8 cellular contexts compared by ENCODE assay signal in the genomic region with DNA sequence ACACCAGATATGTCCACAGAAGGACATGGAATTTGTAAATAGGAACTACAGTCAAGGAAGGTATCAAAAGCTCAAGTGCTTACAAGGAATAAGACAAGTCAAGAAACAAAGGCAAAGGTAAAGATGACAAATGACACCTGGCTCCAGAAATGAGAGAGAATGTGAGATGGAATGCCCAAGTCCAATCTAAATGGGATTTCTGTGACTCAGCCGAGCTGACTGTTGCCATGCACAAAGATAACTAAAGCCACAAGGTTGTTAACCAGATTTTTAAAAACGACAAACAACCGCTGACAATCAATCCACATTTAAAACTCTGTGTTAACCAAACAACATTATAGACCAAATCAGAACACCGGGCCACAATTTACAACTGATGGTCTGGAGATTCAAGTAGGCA. TPM values are rescaled to one million over a fixed set of nuclear protein-coding genes. Genes with fewer than 3 reads are reported as not detected.
DNase-seq lines count a peak whose midpoint lies in the region; ATAC-seq and TF ChIP-seq lines count a peak whose summit lies in the region.

No MANE protein-coding gene starts in this region.

- TF ChIP-seq POLR2A in HCT116 (IDR thresholded peaks at IDR 0.05; ENCODE audit: borderline replicate concordance, extremely low read depth, insufficient read depth, insufficient read length) (no peak), thyroid gland (IDR thresholded peaks at IDR 0.05) (no peak)

- H3K27ac ChIP-seq in HCT116 (ENCODE audit: low read depth, low read length) = peak overlapping the region; percentile 76
- peak overlapping the region in 2 of 3 donors; percentile 69 to 75 for H3K27ac ChIP-seq in thyroid gland

- BruUV-seq in HCT116 (replicated peaks; lab: Mats Ljungman, UMichigan) = TSS peak; percentile 67

- peaks cover 0 to 10% of the 10 kb centered on the region in 2 experiments; a peak in 3 of 4 replicates for H3K4me1 ChIP-seq in HCT116 (ENCODE audit: control insufficient read depth in 1 of 2, insufficient read depth in 2 of 2, low read length in 2 of 2)
- H3K4me1 ChIP-seq in thyroid gland = peaks cover 21 to 28% of the 10 kb centered on the region in 2 donors

- no peak for TF ChIP-seq RAD21 in HCT116 (IDR thresholded peaks at IDR 0.05; ENCODE audit: low read depth)

- no peaks in the 10 kb centered on the region for H3K27me3 ChIP-seq in HCT116 (ENCODE audit: insufficient read depth, low read length)
- no peaks in the 10 kb centered on the region for H3K27me3 ChIP-seq in kidney epithelial cell (ENCODE audit: control insufficient read depth, insufficient read depth, low read length)
- no peaks in the 10 kb centered on the region for H3K27me3 ChIP-seq in thyroid gland

- H3K9me3 ChIP-seq in HCT116 (ENCODE audit: control insufficient read depth in 1 of 2, insufficient read depth in 1 of 2, low read depth in 1 of 2, low read length in 2 of 2) (no peaks in the 10 kb centered on the region), thyroid gland (no peaks in the 10 kb centered on the region)

- H3K4me3 Mint-ChIP-seq in activated naive CD8-positive, alpha-beta T cell treated with anti-CD3 and anti-CD28 coated beads for 36 hours = peak overlapping the region; percentile 95

- WGBS in thyroid gland, 2 donors = 15 to 17% methylated on average over 4 of the region's 4 CpGs

- H3K4me1 Mint-ChIP-seq in activated naive CD8-positive, alpha-beta T cell treated with anti-CD3 and anti-CD28 coated beads for 36 hours = peaks cover 29% of the 10 kb centered on the region

- RAD21 ChIA-PET in HCT116 (lab: Charles Lee; ENCODE audit: low non-redundant PET in 1 of 2, low total read pairs in 2 of 2, uncharacterized antibody in 2 of 2, unreplicated experiment in 2 of 2) = no interaction called here

- TF ChIP-seq CTCF in HCT116 (IDR thresholded peaks at IDR 0.05 in 2 of 3, conservative IDR thresholded peaks at IDR 0.05 in 1 of 3; ENCODE audit: borderline replicate concordance in 1 of 3, insufficient read depth in 1 of 3, low read depth in 2 of 3, low read length in 2 of 3) (no peak), kidney epithelial cell (IDR thresholded peaks at IDR 0.05; ENCODE audit: insufficient read depth, low read length, poor library complexity, severe bottlenecking) (no peak), thyroid gland (IDR thresholded peaks at IDR 0.05) (no peak), GM20000 (IDR thresholded peaks at IDR 0.05; ENCODE audit: extremely low read depth, missing control alignments) (no peak)

- no peak overlapping the region for H2AFZ ChIP-seq in HCT116 (ENCODE audit: low read depth, low read length, poor library complexity, severe bottlenecking)

- no peaks in the 10 kb centered on the region for H3K9me2 ChIP-seq in HCT116 (ENCODE audit: insufficient read depth)

- in situ Hi-C loops in ACHN (cut with HindIII; ENCODE audit: low pct_ligation_motif_present, low pct_unique_long_range_greater_than_20kb, low sequenced_read_pairs) = no loop called here

- POLR2A ChIA-PET in HCT116 (lab: Charles Lee) = no interaction called here

- no peak for ATAC-seq in HCT116
- no peak for ATAC-seq in HG02840 (IDR thresholded peaks at IDR 0.05; ENCODE audit: low FRiP score, unreplicated experiment)

- peak; percentile 14 for DNase-seq in ACHN
- DNase-seq in HCT116 (ENCODE audit: low read depth, low spot score) = no peak
- no peak for DNase-seq in activated naive CD8-positive, alpha-beta T cell treated with anti-CD3 and anti-CD28 coated beads for 36 hours
- DNase-seq in kidney epithelial cell (ENCODE audit: low read depth) = no peak
- peak in 1 of 2 donors; percentile 3 for DNase-seq in thyroid gland
- no peak for DNase-seq in hippocampal formation (lab: John Stamatoyannopoulos, UW)
- no peak for DNase-seq in GM20000 (ENCODE audit: low spot score)

- peaks cover 6% of the 10 kb centered on the region; the same call in 1 of the 2 replicates for H4K20me1 ChIP-seq in HCT116 (ENCODE audit: insufficient read depth)

- H3K9ac ChIP-seq in HCT116 (ENCODE audit: low read length) = peak overlapping the region; percentile 96

- peaks cover 55% of the 10 kb centered on the region for H3K79me2 ChIP-seq in HCT116 (ENCODE audit: insufficient read depth, low read length)

- H3K27me3 Mint-ChIP-seq in activated naive CD8-positive, alpha-beta T cell treated with anti-CD3 and anti-CD28 coated beads for 36 hours = no peaks in the 10 kb centered on the region

- H3K27ac Mint-ChIP-seq in activated naive CD8-positive, alpha-beta T cell treated with anti-CD3 and anti-CD28 coated beads for 36 hours = peak overlapping the region; percentile 95

- peaks cover 4% of the 10 kb centered on the region for H3K9me3 Mint-ChIP-seq in activated naive CD8-positive, alpha-beta T cell treated with anti-CD3 and anti-CD28 coated beads for 36 hours

- H3K36me3 ChIP-seq in HCT116 (ENCODE audit: control insufficient read depth in 1 of 2, insufficient read depth in 2 of 2, low read length in 2 of 2) = peaks cover 5 to 12% of the 10 kb centered on the region in 2 experiments; a peak in 3 of 4 replicates
- H3K36me3 ChIP-seq in kidney epithelial cell (ENCODE audit: control insufficient read depth, insufficient read depth, low read length) = no peaks in the 10 kb centered on the region
- peaks cover 0 to 8% of the 10 kb centered on the region in 2 donors for H3K36me3 ChIP-seq in thyroid gland

- CTCF ChIA-PET in HCT116 (lab: Charles Lee) = no interaction called here

- H3K4me3 ChIP-seq in HCT116 (replicated peaks in 1 of 2; ENCODE audit: low read depth in 1 of 2, low read length in 2 of 2) (peak overlapping the region; percentile 88 to 89), kidney epithelial cell (ENCODE audit: low read depth, low read length) (peak overlapping the region; percentile 75), thyroid gland (replicated peaks in 1 of 3) (peak overlapping the region; percentile 66 to 91 (median 72))

- intact Hi-C loops in HCT116 (cut with micrococcal nuclease) = no loop called here
- intact Hi-C loops in thyroid gland (cut with DNase I) = no loop called here

- H3K36me3 Mint-ChIP-seq in activated naive CD8-positive, alpha-beta T cell treated with anti-CD3 and anti-CD28 coated beads for 36 hours = peaks cover 15% of the 10 kb centered on the region

- peak overlapping the region; percentile 78 for H3K4me2 ChIP-seq in HCT116 (ENCODE audit: low read length)

TF ChIP-seq in HCT116, 20 proteins besides CTCF, POLR2A, EP300 and RAD21:
- TF ChIP-seq, protein P1, sequence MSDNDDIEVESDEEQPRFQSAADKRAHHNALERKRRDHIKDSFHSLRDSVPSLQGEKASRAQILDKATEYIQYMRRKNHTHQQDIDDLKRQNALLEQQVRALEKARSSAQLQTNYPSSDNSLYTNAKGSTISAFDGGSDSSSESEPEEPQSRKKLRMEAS (IDR thresholded peaks at IDR 0.05) = no peak
- TF ChIP-seq CBX3 (IDR thresholded peaks at IDR 0.05; ENCODE audit: low read depth) (no peak), SP1 (IDR thresholded peaks at IDR 0.05; ENCODE audit: low read depth) (no peak), FOSL1 (IDR thresholded peaks at IDR 0.05; ENCODE audit: low read depth) (no peak), ZNF274 (IDR thresholded peaks at IDR 0.05; ENCODE audit: low read depth, low read length) (no peak), SIN3A (IDR thresholded peaks at IDR 0.05; ENCODE audit: low read depth) (no peak), POLR2AphosphoS5 (IDR thresholded peaks at IDR 0.05; ENCODE audit: low read depth, low read length) (no peak), EZH2 (IDR thresholded peaks at IDR 0.05) (no peak), YY1 (IDR thresholded peaks at IDR 0.05; ENCODE audit: extremely low read depth, insufficient replicate concordance, low read depth, low read length) (no peak), EZH2phosphoT487 (IDR thresholded peaks at IDR 0.05; ENCODE audit: borderline replicate concordance) (no peak)

RNA-seq across cellular contexts. Expression of a gene that starts 1.1 kb away (rescaled TPM):
- total RNA-seq in HCT116 (2021; ENCODE audit: unreplicated experiment) (26.8 TPM), kidney epithelial cell (10.7 and 11.7 TPM in 2 replicates), thyroid gland (10 to 100 TPM; 17.3 to 66.4 (median 23.0) TPM)
- 17.7 and 19.8 TPM in 2 replicates for polyA plus RNA-seq in HCT116 (2012)
- 10 to 100 TPM; 13.2 to 14.4 TPM for total RNA-seq in activated naive CD8-positive, alpha-beta T cell treated with anti-CD3 and anti-CD28 coated beads for 36 hours
